ENCODE assay signal across 1 cellular context in genomic region chr11:45017329-45017728, GRCh38.
TF ChIP-seq lines count a peak whose summit lies in the region.

No MANE protein-coding gene starts in this region.

TF ChIP-seq in HepG2, 621 proteins besides CTCF, POLR2A, EP300 and RAD21 (continued from another document):
- TF ChIP-seq ZNF496 (CRISPR knock-in tag; IDR thresholded peaks at IDR 0.05; ENCODE audit: insufficient replicate concordance): no peak
- no peak for TF ChIP-seq ZNF205 (CRISPR knock-in tag; IDR thresholded peaks at IDR 0.05)
- TF ChIP-seq ZHX1 (CRISPR knock-in tag; IDR thresholded peaks at IDR 0.05; ENCODE audit: low read depth): no peak
- TF ChIP-seq ZNF124 (CRISPR knock-in tag; IDR thresholded peaks at IDR 0.05): no peak
- no peak for TF ChIP-seq ZNF446 (CRISPR knock-in tag; IDR thresholded peaks at IDR 0.05)
- TF ChIP-seq DBP (CRISPR knock-in tag; IDR thresholded peaks at IDR 0.05; ENCODE audit: not compliant biosample characterization): no peak
- TF ChIP-seq ZBTB40 (IDR thresholded peaks at IDR 0.05): no peak
- no peak for TF ChIP-seq ZBTB40 (CRISPR knock-in tag; IDR thresholded peaks at IDR 0.05)
- no peak for TF ChIP-seq NFRKB (IDR thresholded peaks at IDR 0.05)
